In genomic region chr3:156694536-156694935, GRCh38 we compare ENCODE assay signal across 26 cellular contexts. TPM values are rescaled to one million over a fixed set of nuclear protein-coding genes. Genes with fewer than 3 reads are reported as not detected.
A peak's percentile ranks its signal among the peaks of the same experiment; 100 is the strongest.
DNase-seq lines count a peak whose midpoint lies in the region; ATAC-seq, FAIRE-seq and TF ChIP-seq lines count a peak whose summit lies in the region.
"Had no signal": no experiment of that assay in that cellular context is flagged by ENCODE, and none has a peak within 500 bp of the region (broad histone marks: within the 10 kb centered on the region; RNA-seq: fewer than 3 reads in every experiment).

No MANE protein-coding gene starts in this region.

- FAIRE-seq in H54 (lab: Jason Lieb, UNC) (peak; percentile 61), RCC 7860 (lab: Jason Lieb, UNC) (peak; percentile 67)

- H3K27me3 ChIP-seq in ACC112 (ENCODE audit: insufficient read depth, low read length) = no peaks in the 10 kb centered on the region
- no peaks in the 10 kb centered on the region for H3K27me3 ChIP-seq in spleen (replicated peaks in 1 of 7)
- no peaks in the 10 kb centered on the region for H3K27me3 ChIP-seq in esophagus squamous epithelium
- H3K27me3 ChIP-seq: BLaER1 treated with 17β-estradiol and CSF1 and Interleukin-3, amounts not matched to agents 10 nM and 100 nM; right lobe of liver; tibial artery had no signal

- no peak for TF ChIP-seq POLR2A in H54 (IDR thresholded peaks at IDR 0.05; ENCODE audit: low read depth, low read length)
- TF ChIP-seq POLR2A in spleen (IDR thresholded peaks at IDR 0.05) = no peak
- TF ChIP-seq POLR2A in esophagus squamous epithelium (IDR thresholded peaks at IDR 0.05) = no peak

- ATAC-seq in HG03159 (IDR thresholded peaks at IDR 0.05; ENCODE audit: unreplicated experiment) = no peak
- ATAC-seq: left colon; natural killer cell; right lobe of liver; stimulated activated naive B cell treated with anti-CD40 and anti-IgM and Interleukin-4, amounts not matched to agents 10 μg/mL and 1 μg/mL and 100 μg/mL, for 72 hours had no signal

- H3K4me1 ChIP-seq in ACC112 (ENCODE audit: control insufficient read depth, insufficient read depth, low read length, unreplicated experiment) = peaks cover 64% of the 10 kb centered on the region
- H3K4me1 ChIP-seq in spleen = peaks cover 6 to 37% (median 21%) of the 10 kb centered on the region in 6 donors
- peaks cover 15 to 43% (median 18%) of the 10 kb centered on the region in 3 donors for H3K4me1 ChIP-seq in esophagus squamous epithelium

- no peak for DNase-seq in H54 (ENCODE audit: insufficient read length, low spot score)
- no peak for DNase-seq in RCC 7860 (ENCODE audit: low spot score)
- DNase-seq in fibroblast of villous mesenchyme (ENCODE audit: low read depth) = peak; percentile 78
- no peak for DNase-seq in spleen
- no peak for DNase-seq in esophagus squamous epithelium (lab: John Stamatoyannopoulos, UW)
- DNase-seq in NCI-H2196 treated with DMSO at 0.1 percent for 48 hours (lab: John Stamatoyannopoulos, UW; ENCODE audit: unreplicated experiment) = no peak
- DNase-seq: ACHN; activated B cell treated with CpG ODN at 0.5 μM for 24 hours; activated CD4-positive, alpha-beta memory T cell treated with anti-CD3 and anti-CD28 coated beads for 36 hours; activated naive CD4-positive, alpha-beta T cell treated with Interleukin-2 at 50 U/mL for 16 hours; activated T-cell treated with anti-CD3 and anti-CD28 coated beads for 4 hours; caudate nucleus; GDM1; H7; left colon; natural killer cell; NCI-H1105 treated with DMSO at 0.1 percent for 48 hours; NCI-H2171 treated with DMSO at 0.1 percent for 48 hours; PC-9; right lobe of liver; stimulated activated naive B cell treated with anti-CD40 and anti-IgM and Interleukin-4, amounts not matched to agents 10 μg/mL and 1 μg/mL and 100 μg/mL, for 72 hours; T-helper 9 cell; tibial artery had no signal

- H3K36me3 ChIP-seq in ACC112 (ENCODE audit: insufficient read depth, low read length) (peaks cover 57% of the 10 kb centered on the region), spleen (peaks cover 0 to 63% (median 39%) of the 10 kb centered on the region in 6 donors), esophagus squamous epithelium (peaks cover 3 to 58% (median 4%) of the 10 kb centered on the region in 3 donors)

- intact Hi-C loops in spleen (cut with DNase I; ENCODE audit: low total_unique reads) = no loop called here
- intact Hi-C loops in esophagus squamous epithelium (cut with DNase I) = no loop called here

- TF ChIP-seq CTCF in fibroblast of villous mesenchyme (IDR thresholded peaks at IDR 0.05; ENCODE audit: insufficient read depth, low read depth, low read length) = no peak
- no peak for TF ChIP-seq CTCF in spleen (IDR thresholded peaks at IDR 0.05 in 8 of 11, conservative IDR thresholded peaks at IDR 0.05 in 3 of 11)
- TF ChIP-seq CTCF in esophagus squamous epithelium (IDR thresholded peaks at IDR 0.05) = no peak

- no peak overlapping the region for H2AFZ ChIP-seq in ACC112 (ENCODE audit: low read length, unreplicated experiment)
- H2AFZ ChIP-seq: PC-9 had no signal

- peaks cover 88% of the 10 kb centered on the region for H3K79me2 ChIP-seq in ACC112 (ENCODE audit: control insufficient read depth, insufficient read depth, low read length, unreplicated experiment)

- H3K27ac ChIP-seq in ACC112 (ENCODE audit: low read depth, low read length) (peak overlapping the region; percentile 92), spleen (no peak overlapping the region), esophagus squamous epithelium (no peak overlapping the region)
- H3K27ac ChIP-seq: BLaER1 treated with 17β-estradiol and CSF1 and Interleukin-3, amounts not matched to agents 10 nM and 100 nM; PC-9; right lobe of liver; tibial artery had no signal

- H3K9me3 ChIP-seq in spleen (no peaks in the 10 kb centered on the region), esophagus squamous epithelium (no peaks in the 10 kb centered on the region)
- H3K9me3 ChIP-seq: right lobe of liver, tibial artery had no signal

- no peak overlapping the region; the same call in 1 of the 2 replicates for H3K4me3 ChIP-seq in ACC112 (ENCODE audit: low read depth, low read length)
- no peak overlapping the region for H3K4me3 ChIP-seq in fibroblast of villous mesenchyme (ENCODE audit: low read depth, low read length)
- H3K4me3 ChIP-seq in spleen = no peak overlapping the region
- H3K4me3 ChIP-seq in esophagus squamous epithelium = no peak overlapping the region
- H3K4me3 ChIP-seq: BLaER1 treated with 17β-estradiol and CSF1 and Interleukin-3, amounts not matched to agents 10 nM and 100 nM; PC-9; right lobe of liver; tibial artery had no signal

RNA-seq across cellular contexts. Expression of gene TIPARP, which starts 20.1 kb away (rescaled TPM):
- total RNA-seq in fibroblast of villous mesenchyme (58.9 and 91.1 TPM in 2 replicates), spleen (10 to 100 TPM; 18.9 to 39.8 (median 29.7) TPM), esophagus squamous epithelium (10 to 100 TPM; 28.0 to 40.4 (median 38.0) TPM)
- polyA plus RNA-seq in spleen = 1 to 10 TPM; 4.5 to 8.2 (median 7.3) TPM
